ENCODE assay signal across 1 cellular context in the genomic region with DNA sequence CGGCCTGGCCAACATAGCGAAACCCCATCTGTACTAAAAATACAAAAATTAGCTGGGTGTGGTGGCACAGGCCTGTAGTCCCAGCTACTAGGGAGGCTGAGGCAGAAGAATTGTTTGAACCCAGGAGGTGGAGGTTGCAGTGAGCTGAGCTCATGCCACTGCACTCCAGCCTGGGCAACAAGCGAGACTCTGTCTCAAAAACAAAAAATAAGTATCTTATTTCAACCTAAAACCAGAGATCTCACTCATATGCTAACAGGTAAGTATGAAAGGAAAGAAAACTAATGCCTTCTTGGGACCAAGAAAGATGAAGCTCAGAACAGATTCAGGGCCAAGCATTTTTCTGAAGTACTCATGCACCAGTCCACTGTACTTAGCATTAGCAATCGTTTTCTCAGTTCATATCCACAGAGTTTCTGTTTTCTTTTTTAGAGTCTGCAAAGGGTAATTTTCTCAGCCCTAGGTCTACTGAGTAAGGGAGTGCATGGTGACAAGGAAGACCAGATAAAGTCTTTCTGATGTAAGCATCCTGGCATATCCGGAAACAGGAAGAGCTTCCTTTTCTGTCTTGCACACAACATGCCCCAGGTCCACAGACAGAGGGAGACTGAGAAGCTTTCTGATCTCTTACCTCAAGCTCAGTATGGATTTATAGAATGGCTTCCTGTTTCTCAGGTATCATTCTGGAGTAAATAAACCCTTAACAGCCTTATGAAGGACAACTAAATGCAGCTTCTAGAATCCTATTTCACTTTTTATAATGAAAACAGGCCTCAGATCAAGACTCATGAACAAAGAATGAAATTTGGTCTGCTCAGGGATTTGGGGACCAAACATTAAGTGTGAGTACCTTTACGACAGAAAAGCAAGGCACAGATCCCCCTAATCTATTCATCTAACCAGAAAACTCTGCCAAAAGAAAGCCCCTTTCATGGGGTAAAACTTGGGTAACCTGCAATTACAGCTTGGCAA.
TF ChIP-seq lines count a peak whose summit lies in the region.

No MANE protein-coding gene starts in this region.

TF ChIP-seq in K562, 482 proteins besides CTCF, POLR2A, EP300 and RAD21 (continued from another document and continues in another):
- TF ChIP-seq MGA (IDR thresholded peaks at IDR 0.05) = peak; percentile 50; the same call in 1 of the 2 replicates
- TF ChIP-seq JUND (IDR thresholded peaks at IDR 0.05; ENCODE audit: borderline replicate concordance, low read depth, low read length) = peak; percentile 78
- TF ChIP-seq JUND (tag; IDR thresholded peaks at IDR 0.05; ENCODE audit: borderline replicate concordance, low read depth, low read length) = peak; percentile 79; the same call in 1 of the 3 replicates
- TF ChIP-seq NFIC (IDR thresholded peaks at IDR 0.05) = no peak
- peak in 1 of 3 experiments; percentile 42 for TF ChIP-seq YY1 (IDR thresholded peaks at IDR 0.05; ENCODE audit: borderline replicate concordance in 1 of 3, control insufficient read depth in 1 of 3, extremely low read depth in 1 of 3, insufficient read depth in 3 of 3, insufficient read length in 1 of 3, insufficient replicate concordance in 2 of 3, low read depth in 1 of 3, low read length in 2 of 3)
- TF ChIP-seq ATF3 (IDR thresholded peaks at IDR 0.05) = peak; percentile 76
- no peak for TF ChIP-seq ATF3 (CRISPR knock-in tag; conservative IDR thresholded peaks at IDR 0.05)
- TF ChIP-seq ATF7 (IDR thresholded peaks at IDR 0.05) = peak; percentile 71
- TF ChIP-seq ZNF766 (CRISPR knock-in tag; conservative IDR thresholded peaks at IDR 0.05) = peak; percentile 67
- TF ChIP-seq NFYB (IDR thresholded peaks at IDR 0.05; ENCODE audit: extremely low read depth, insufficient read length) = no peak
- peak; percentile 96 for TF ChIP-seq ETV1 (tag; conservative IDR thresholded peaks at IDR 0.05; ENCODE audit: low read depth)
- peak; percentile 77 for TF ChIP-seq ZBTB40 (IDR thresholded peaks at IDR 0.05)
- no peak for TF ChIP-seq ZBTB40 (CRISPR knock-in tag; IDR thresholded peaks at IDR 0.05)
- peak; percentile 81 for TF ChIP-seq ZNF584 (CRISPR knock-in tag; IDR thresholded peaks at IDR 0.05; ENCODE audit: low read depth)
- TF ChIP-seq BRD9 (IDR thresholded peaks at IDR 0.05; ENCODE audit: low read depth, partially characterized antibody) = peak; percentile 75
- TF ChIP-seq ELF1 (tag; IDR thresholded peaks at IDR 0.05) = peak; percentile 92
- no peak for TF ChIP-seq ZNF217 (CRISPR knock-in tag; IDR thresholded peaks at IDR 0.05)
- peak; percentile 70; the same call in 1 of the 2 replicates for TF ChIP-seq CTBP1 (IDR thresholded peaks at IDR 0.05; ENCODE audit: borderline replicate concordance)
- peak; percentile 21; the same call in 1 of the 2 replicates for TF ChIP-seq KLF6 (CRISPR knock-in tag; IDR thresholded peaks at IDR 0.05; ENCODE audit: borderline replicate concordance)
- peak in 1 of 2 experiments; percentile 74; a peak in 2 of 4 replicates for TF ChIP-seq RCOR1 (IDR thresholded peaks at IDR 0.05; ENCODE audit: borderline replicate concordance in 1 of 2, low read depth in 2 of 2, low read length in 2 of 2)
- TF ChIP-seq COPS2 (conservative IDR thresholded peaks at IDR 0.05) = no peak
- no peak for TF ChIP-seq ZNF785 (CRISPR knock-in tag; IDR thresholded peaks at IDR 0.05)
- TF ChIP-seq ZNF76 (CRISPR knock-in tag; IDR thresholded peaks at IDR 0.05; ENCODE audit: borderline replicate concordance) = no peak
- TF ChIP-seq, protein P1, sequence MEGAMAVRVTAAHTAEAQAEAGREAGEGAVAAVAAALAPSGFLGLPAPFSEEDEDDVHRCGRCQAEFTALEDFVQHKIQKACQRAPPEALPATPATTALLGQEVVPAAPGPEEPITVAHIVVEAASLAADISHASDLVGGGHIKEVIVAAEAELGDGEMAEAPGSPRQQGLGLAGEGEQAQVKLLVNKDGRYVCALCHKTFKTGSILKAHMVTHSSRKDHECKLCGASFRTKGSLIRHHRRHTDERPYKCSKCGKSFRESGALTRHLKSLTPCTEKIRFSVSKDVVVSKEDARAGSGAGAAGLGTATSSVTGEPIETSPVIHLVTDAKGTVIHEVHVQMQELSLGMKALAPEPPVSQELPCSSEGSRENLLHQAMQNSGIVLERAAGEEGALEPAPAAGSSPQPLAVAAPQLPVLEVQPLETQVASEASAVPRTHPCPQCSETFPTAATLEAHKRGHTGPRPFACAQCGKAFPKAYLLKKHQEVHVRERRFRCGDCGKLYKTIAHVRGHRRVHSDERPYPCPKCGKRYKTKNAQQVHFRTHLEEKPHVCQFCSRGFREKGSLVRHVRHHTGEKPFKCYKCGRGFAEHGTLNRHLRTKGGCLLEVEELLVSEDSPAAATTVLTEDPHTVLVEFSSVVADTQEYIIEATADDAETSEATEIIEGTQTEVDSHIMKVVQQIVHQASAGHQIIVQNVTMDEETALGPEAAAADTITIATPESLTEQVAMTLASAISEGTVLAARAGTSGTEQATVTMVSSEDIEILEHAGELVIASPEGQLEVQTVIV (CRISPR knock-in tag; IDR thresholded peaks at IDR 0.05; ENCODE audit: borderline replicate concordance) = peak; percentile 30; the same call in 1 of the 2 replicates
- TF ChIP-seq CREM (IDR thresholded peaks at IDR 0.05; ENCODE audit: low read depth) = peak; percentile 62; the same call in 1 of the 2 replicates
- TF ChIP-seq GATAD2B (IDR thresholded peaks at IDR 0.05; ENCODE audit: borderline replicate concordance) = 0 out of 2 replicates have a peak, but pooled peaks have one; percentile 55
